ENCODE assay signal across 1 cellular context in the genomic region with DNA sequence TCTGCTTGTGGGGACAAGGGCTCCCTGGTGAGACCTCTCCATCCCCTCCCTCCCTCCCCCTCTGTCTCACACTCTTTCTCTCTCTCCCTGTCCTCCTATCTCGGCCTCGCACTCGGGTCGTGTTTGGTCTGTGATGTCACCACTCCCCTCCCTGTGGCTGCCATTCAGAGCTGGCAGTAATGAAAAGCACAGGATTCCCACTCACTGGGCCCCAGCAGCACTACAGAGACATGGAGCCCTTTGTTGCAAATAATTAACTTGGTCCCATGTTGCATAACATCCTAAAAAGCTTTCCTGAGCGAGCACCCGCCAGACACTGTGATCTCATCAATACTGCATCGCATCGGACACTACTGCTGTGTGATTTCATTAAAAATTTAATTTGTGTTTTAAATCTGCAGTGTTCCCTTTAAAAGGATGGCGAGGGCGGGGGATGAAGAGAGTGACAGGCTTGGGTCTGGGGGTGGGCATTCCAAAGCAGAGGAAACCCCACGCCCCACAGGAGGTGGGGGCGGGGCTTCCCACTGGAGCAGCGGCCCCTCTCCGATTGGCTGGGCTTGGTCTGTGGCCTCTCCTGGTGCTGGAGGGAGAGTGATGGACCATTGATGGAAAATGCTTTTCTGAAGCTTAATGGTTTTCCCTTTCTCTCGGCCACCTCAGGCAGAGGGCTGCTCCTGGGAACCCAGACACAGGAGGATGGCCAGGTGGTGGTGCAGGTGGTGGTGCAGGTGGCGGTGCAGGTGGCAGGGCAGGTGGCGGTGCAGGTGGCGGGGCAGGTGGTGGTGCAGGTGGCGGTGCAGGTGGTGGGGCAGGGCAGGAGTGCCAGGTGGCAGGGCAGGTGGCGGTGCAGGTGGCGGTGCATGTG.
TF ChIP-seq lines count a peak whose summit lies in the region.

No MANE protein-coding gene starts in this region.

TF ChIP-seq in HepG2, 621 proteins besides CTCF, POLR2A, EP300 and RAD21 (continues in another document):
- TF ChIP-seq, protein P1, sequence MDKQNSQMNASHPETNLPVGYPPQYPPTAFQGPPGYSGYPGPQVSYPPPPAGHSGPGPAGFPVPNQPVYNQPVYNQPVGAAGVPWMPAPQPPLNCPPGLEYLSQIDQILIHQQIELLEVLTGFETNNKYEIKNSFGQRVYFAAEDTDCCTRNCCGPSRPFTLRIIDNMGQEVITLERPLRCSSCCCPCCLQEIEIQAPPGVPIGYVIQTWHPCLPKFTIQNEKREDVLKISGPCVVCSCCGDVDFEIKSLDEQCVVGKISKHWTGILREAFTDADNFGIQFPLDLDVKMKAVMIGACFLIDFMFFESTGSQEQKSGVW (CRISPR knock-in tag; IDR thresholded peaks at IDR 0.05; ENCODE audit: borderline replicate concordance): no peak
- TF ChIP-seq DMAP1 (CRISPR knock-in tag; IDR thresholded peaks at IDR 0.05) (no peak), ELF3 (CRISPR knock-in tag; IDR thresholded peaks at IDR 0.05) (no peak), MIER2 (CRISPR knock-in tag; IDR thresholded peaks at IDR 0.05) (no peak), BRD4 (CRISPR knock-in tag; IDR thresholded peaks at IDR 0.05) (no peak), SOX5 (CRISPR knock-in tag; IDR thresholded peaks at IDR 0.05; ENCODE audit: borderline replicate concordance) (peak; percentile 46; the same call in 1 of the 2 replicates), ZNF562 (CRISPR knock-in tag; IDR thresholded peaks at IDR 0.05; ENCODE audit: borderline replicate concordance) (no peak), ZFP62 (CRISPR knock-in tag; IDR thresholded peaks at IDR 0.05) (no peak), BCL6 (CRISPR knock-in tag; IDR thresholded peaks at IDR 0.05) (peak; percentile 82), RARA (CRISPR knock-in tag; IDR thresholded peaks at IDR 0.05) (0 out of 2 replicates have a peak, but pooled peaks have one; percentile 13), FOXA3 (CRISPR knock-in tag; IDR thresholded peaks at IDR 0.05) (no peak), ZNF431 (CRISPR knock-in tag; IDR thresholded peaks at IDR 0.05; ENCODE audit: borderline replicate concordance, low read depth) (no peak), ZFP37 (CRISPR knock-in tag; IDR thresholded peaks at IDR 0.05; ENCODE audit: borderline replicate concordance) (no peak), ZNF619 (CRISPR knock-in tag; IDR thresholded peaks at IDR 0.05) (no peak), HOXA5 (CRISPR knock-in tag; IDR thresholded peaks at IDR 0.05) (0 out of 2 replicates have a peak, but pooled peaks have one; percentile 41), CEBPB (IDR thresholded peaks at IDR 0.05; ENCODE audit: borderline replicate concordance, low read depth, low read length) (peak; percentile 82; the same call in 1 of the 2 replicates), ZFY (CRISPR knock-in tag; IDR thresholded peaks at IDR 0.05) (0 out of 2 replicates have a peak, but pooled peaks have one; percentile 12), LCORL (IDR thresholded peaks at IDR 0.05) (no peak), LCORL (CRISPR knock-in tag; IDR thresholded peaks at IDR 0.05) (peak; percentile 66), PHF21A (CRISPR knock-in tag; IDR thresholded peaks at IDR 0.05) (0 out of 2 replicates have a peak, but pooled peaks have one; percentile 41), GFI1 (CRISPR knock-in tag; IDR thresholded peaks at IDR 0.05; ENCODE audit: borderline replicate concordance) (no peak), ZC3H13 (CRISPR knock-in tag; IDR thresholded peaks at IDR 0.05) (no peak), HNRNPLL (IDR thresholded peaks at IDR 0.05; ENCODE audit: low read depth, low read length, poor library complexity, severe bottlenecking) (no peak), ZNF644 (CRISPR knock-in tag; IDR thresholded peaks at IDR 0.05; ENCODE audit: low read depth) (0 out of 2 replicates have a peak, but pooled peaks have one; percentile 33), FOSL2 (CRISPR knock-in tag; IDR thresholded peaks at IDR 0.05) (peak; percentile 28; the same call in 1 of the 2 replicates), CREM (IDR thresholded peaks at IDR 0.05) (peak; percentile 31; the same call in 1 of the 2 replicates), CREM (CRISPR knock-in tag; IDR thresholded peaks at IDR 0.05) (no peak), ZNF30 (CRISPR knock-in tag; IDR thresholded peaks at IDR 0.05) (no peak), ZNF441 (CRISPR knock-in tag; IDR thresholded peaks at IDR 0.05; ENCODE audit: borderline replicate concordance) (no peak), ZNF331 (CRISPR knock-in tag; IDR thresholded peaks at IDR 0.05) (peak; percentile 21; the same call in 1 of the 2 replicates), ZNF850 (CRISPR knock-in tag; conservative IDR thresholded peaks at IDR 0.05) (no peak)
- TF ChIP-seq, protein P2, sequence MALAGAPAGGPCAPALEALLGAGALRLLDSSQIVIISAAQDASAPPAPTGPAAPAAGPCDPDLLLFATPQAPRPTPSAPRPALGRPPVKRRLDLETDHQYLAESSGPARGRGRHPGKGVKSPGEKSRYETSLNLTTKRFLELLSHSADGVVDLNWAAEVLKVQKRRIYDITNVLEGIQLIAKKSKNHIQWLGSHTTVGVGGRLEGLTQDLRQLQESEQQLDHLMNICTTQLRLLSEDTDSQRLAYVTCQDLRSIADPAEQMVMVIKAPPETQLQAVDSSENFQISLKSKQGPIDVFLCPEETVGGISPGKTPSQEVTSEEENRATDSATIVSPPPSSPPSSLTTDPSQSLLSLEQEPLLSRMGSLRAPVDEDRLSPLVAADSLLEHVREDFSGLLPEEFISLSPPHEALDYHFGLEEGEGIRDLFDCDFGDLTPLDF (CRISPR knock-in tag; IDR thresholded peaks at IDR 0.05): no peak
- TF ChIP-seq, protein P3, sequence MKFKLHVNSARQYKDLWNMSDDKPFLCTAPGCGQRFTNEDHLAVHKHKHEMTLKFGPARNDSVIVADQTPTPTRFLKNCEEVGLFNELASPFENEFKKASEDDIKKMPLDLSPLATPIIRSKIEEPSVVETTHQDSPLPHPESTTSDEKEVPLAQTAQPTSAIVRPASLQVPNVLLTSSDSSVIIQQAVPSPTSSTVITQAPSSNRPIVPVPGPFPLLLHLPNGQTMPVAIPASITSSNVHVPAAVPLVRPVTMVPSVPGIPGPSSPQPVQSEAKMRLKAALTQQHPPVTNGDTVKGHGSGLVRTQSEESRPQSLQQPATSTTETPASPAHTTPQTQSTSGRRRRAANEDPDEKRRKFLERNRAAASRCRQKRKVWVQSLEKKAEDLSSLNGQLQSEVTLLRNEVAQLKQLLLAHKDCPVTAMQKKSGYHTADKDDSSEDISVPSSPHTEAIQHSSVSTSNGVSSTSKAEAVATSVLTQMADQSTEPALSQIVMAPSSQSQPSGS (CRISPR knock-in tag; IDR thresholded peaks at IDR 0.05): no peak
- TF ChIP-seq, protein P4, sequence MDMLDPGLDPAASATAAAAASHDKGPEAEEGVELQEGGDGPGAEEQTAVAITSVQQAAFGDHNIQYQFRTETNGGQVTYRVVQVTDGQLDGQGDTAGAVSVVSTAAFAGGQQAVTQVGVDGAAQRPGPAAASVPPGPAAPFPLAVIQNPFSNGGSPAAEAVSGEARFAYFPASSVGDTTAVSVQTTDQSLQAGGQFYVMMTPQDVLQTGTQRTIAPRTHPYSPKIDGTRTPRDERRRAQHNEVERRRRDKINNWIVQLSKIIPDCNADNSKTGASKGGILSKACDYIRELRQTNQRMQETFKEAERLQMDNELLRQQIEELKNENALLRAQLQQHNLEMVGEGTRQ (IDR thresholded peaks at IDR 0.05; ENCODE audit: low read depth, low read length): no peak
- TF ChIP-seq, protein P4 (CRISPR knock-in tag; IDR thresholded peaks at IDR 0.05; ENCODE audit: borderline replicate concordance): no peak
- TF ChIP-seq, protein P5, sequence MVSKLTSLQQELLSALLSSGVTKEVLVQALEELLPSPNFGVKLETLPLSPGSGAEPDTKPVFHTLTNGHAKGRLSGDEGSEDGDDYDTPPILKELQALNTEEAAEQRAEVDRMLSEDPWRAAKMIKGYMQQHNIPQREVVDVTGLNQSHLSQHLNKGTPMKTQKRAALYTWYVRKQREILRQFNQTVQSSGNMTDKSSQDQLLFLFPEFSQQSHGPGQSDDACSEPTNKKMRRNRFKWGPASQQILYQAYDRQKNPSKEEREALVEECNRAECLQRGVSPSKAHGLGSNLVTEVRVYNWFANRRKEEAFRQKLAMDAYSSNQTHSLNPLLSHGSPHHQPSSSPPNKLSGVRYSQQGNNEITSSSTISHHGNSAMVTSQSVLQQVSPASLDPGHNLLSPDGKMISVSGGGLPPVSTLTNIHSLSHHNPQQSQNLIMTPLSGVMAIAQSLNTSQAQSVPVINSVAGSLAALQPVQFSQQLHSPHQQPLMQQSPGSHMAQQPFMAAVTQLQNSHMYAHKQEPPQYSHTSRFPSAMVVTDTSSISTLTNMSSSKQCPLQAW (CRISPR knock-in tag; IDR thresholded peaks at IDR 0.05): peak; percentile 96
- TF ChIP-seq, protein P6, sequence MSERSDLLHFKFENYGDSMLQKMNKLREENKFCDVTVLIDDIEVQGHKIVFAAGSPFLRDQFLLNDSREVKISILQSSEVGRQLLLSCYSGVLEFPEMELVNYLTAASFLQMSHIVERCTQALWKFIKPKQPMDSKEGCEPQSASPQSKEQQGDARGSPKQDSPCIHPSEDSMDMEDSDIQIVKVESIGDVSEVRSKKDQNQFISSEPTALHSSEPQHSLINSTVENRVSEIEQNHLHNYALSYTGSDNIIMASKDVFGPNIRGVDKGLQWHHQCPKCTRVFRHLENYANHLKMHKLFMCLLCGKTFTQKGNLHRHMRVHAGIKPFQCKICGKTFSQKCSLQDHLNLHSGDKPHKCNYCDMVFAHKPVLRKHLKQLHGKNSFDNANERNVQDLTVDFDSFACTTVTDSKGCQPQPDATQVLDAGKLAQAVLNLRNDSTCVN (CRISPR knock-in tag; IDR thresholded peaks at IDR 0.05; ENCODE audit: borderline replicate concordance): 0 out of 2 replicates have a peak, but pooled peaks have one; percentile 27
- TF ChIP-seq, protein P7, sequence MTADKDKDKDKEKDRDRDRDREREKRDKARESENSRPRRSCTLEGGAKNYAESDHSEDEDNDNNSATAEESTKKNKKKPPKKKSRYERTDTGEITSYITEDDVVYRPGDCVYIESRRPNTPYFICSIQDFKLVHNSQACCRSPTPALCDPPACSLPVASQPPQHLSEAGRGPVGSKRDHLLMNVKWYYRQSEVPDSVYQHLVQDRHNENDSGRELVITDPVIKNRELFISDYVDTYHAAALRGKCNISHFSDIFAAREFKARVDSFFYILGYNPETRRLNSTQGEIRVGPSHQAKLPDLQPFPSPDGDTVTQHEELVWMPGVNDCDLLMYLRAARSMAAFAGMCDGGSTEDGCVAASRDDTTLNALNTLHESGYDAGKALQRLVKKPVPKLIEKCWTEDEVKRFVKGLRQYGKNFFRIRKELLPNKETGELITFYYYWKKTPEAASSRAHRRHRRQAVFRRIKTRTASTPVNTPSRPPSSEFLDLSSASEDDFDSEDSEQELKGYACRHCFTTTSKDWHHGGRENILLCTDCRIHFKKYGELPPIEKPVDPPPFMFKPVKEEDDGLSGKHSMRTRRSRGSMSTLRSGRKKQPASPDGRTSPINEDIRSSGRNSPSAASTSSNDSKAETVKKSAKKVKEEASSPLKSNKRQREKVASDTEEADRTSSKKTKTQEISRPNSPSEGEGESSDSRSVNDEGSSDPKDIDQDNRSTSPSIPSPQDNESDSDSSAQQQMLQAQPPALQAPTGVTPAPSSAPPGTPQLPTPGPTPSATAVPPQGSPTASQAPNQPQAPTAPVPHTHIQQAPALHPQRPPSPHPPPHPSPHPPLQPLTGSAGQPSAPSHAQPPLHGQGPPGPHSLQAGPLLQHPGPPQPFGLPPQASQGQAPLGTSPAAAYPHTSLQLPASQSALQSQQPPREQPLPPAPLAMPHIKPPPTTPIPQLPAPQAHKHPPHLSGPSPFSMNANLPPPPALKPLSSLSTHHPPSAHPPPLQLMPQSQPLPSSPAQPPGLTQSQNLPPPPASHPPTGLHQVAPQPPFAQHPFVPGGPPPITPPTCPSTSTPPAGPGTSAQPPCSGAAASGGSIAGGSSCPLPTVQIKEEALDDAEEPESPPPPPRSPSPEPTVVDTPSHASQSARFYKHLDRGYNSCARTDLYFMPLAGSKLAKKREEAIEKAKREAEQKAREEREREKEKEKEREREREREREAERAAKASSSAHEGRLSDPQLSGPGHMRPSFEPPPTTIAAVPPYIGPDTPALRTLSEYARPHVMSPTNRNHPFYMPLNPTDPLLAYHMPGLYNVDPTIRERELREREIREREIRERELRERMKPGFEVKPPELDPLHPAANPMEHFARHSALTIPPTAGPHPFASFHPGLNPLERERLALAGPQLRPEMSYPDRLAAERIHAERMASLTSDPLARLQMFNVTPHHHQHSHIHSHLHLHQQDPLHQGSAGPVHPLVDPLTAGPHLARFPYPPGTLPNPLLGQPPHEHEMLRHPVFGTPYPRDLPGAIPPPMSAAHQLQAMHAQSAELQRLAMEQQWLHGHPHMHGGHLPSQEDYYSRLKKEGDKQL (CRISPR knock-in tag; IDR thresholded peaks at IDR 0.05; ENCODE audit: low read depth): no peak
- TF ChIP-seq, protein P8, sequence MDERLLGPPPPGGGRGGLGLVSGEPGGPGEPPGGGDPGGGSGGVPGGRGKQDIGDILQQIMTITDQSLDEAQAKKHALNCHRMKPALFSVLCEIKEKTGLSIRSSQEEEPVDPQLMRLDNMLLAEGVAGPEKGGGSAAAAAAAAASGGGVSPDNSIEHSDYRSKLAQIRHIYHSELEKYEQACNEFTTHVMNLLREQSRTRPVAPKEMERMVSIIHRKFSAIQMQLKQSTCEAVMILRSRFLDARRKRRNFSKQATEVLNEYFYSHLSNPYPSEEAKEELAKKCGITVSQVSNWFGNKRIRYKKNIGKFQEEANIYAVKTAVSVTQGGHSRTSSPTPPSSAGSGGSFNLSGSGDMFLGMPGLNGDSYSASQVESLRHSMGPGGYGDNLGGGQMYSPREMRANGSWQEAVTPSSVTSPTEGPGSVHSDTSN (CRISPR knock-in tag; IDR thresholded peaks at IDR 0.05): no peak
- TF ChIP-seq, protein P9, sequence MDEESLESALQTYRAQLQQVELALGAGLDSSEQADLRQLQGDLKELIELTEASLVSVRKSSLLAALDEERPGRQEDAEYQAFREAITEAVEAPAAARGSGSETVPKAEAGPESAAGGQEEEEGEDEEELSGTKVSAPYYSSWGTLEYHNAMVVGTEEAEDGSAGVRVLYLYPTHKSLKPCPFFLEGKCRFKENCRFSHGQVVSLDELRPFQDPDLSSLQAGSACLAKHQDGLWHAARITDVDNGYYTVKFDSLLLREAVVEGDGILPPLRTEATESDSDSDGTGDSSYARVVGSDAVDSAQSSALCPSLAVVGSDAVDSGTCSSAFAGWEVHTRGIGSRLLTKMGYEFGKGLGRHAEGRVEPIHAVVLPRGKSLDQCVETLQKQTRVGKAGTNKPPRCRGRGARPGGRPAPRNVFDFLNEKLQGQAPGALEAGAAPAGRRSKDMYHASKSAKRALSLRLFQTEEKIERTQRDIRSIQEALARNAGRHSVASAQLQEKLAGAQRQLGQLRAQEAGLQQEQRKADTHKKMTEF (CRISPR knock-in tag; IDR thresholded peaks at IDR 0.05): 0 out of 2 replicates have a peak, but pooled peaks have one; percentile 44
